ENCODE assay signal across 12 cellular contexts in the genomic region with DNA sequence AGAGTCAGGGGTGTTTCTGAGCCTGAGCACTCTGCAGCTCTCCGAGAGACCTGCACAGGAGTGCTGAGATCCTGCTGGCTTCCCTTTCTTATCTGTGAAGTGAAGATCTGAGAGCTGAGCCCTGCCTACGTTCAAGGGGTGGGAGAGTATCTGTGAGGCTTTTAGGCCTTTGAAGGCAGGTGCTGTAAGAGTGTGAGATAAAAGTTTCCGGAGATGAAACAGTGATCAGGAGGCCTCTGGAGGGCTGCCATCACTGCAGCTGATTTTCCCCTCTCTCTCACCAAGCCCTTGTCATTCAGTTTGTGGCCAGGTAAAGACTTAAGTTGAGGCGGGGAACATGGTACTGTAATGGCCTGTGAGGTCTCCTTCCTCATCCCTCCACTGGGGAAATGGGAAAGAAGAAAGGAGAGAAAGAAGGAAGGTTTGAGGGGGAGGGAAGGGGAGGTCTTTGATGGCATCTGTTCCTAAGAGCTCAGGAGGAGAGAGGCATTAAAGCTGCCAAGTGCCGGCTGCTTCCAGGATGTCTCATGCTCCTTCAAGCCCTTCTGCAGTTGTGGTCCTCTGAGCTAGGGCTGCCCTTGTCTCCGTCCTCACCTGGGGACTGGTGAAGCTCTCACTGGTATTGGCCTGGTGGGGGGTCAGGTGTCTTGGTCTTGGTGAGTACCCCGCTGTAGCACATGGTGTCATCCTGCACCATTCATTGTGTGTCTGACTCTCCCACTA.
DNase-seq lines count a peak whose midpoint lies in the region; ATAC-seq, FAIRE-seq and TF ChIP-seq lines count a peak whose summit lies in the region.
"Had no signal": no experiment of that assay in that cellular context is flagged by ENCODE, and none has a peak within 500 bp of the region (broad histone marks: within the 10 kb centered on the region; RNA-seq: fewer than 3 reads in every experiment).

No MANE protein-coding gene starts in this region.

- peak; percentile 24 for ATAC-seq in GM21447 (IDR thresholded peaks at IDR 0.05; ENCODE audit: unreplicated experiment)
- ATAC-seq in GM23338: no peak
- ATAC-seq in GM21723 (IDR thresholded peaks at IDR 0.05; ENCODE audit: unreplicated experiment): no peak

- H3K27ac ChIP-seq in astrocyte (ENCODE audit: low read depth, low read length): peak overlapping the region; percentile 27
- no peak overlapping the region for H3K27ac ChIP-seq in GM23338 (ENCODE audit: low read depth)

- peaks cover 68% of the 10 kb centered on the region for H3K4me1 Mint-ChIP-seq in activated CD4-positive, alpha-beta memory T cell treated with anti-CD3 and anti-CD28 coated beads for 36 hours (ENCODE audit: low read depth)
- H3K4me1 Mint-ChIP-seq in astrocyte (ENCODE audit: low read depth, unreplicated experiment): peaks cover 2% of the 10 kb centered on the region
- H3K4me1 Mint-ChIP-seq in GM23338: peaks cover 2% of the 10 kb centered on the region; the same call in 2 of the 3 replicates

- FAIRE-seq in astrocyte (lab: Jason Lieb, UNC): no peak
- FAIRE-seq: D721Med had no signal

- intact Hi-C loops in activated CD4-positive, alpha-beta memory T cell treated with anti-CD3 and anti-CD28 coated beads for 36 hours (cut with micrococcal nuclease): loop anchor here (10.0 kb wide), 1 partner anchor 220 kb away; a partner anchor contains a TSS

- H3K27me3 ChIP-seq in astrocyte (ENCODE audit: insufficient read depth, low read length) (no peaks in the 10 kb centered on the region), GM23338 (ENCODE audit: insufficient read depth) (no peaks in the 10 kb centered on the region)

- no peaks in the 10 kb centered on the region for H3F3A ChIP-seq in GM23338 (replicated peaks; ENCODE audit: low read depth)

- H3K4me3 ChIP-seq in astrocyte (ENCODE audit: insufficient read depth, low read depth, low read length): no peak overlapping the region
- no peak overlapping the region for H3K4me3 ChIP-seq in GM23338

- H3K4me2 ChIP-seq in astrocyte (ENCODE audit: low read length) (peak overlapping the region; percentile 26), GM23338 (no peak overlapping the region)

- CTCF ChIA-PET in activated CD4-positive, alpha-beta memory T cell treated with anti-CD3 and anti-CD28 coated beads for 36 hours (lab: Charles Lee): interaction anchor here (0.9 to 3.1 kb wide), 7 partner anchors 13 to 51 kb away, joined by 3 to 12 read pairs (median 4); no protein-coding TSS in a partner anchor

- H2AFZ ChIP-seq in astrocyte (ENCODE audit: low read depth, low read length): no peak overlapping the region
- H2AFZ ChIP-seq in GM23338: no peak overlapping the region

- peak overlapping the region; percentile 14 for H3K9ac ChIP-seq in astrocyte (ENCODE audit: low read length)

- no peaks in the 10 kb centered on the region for H4K20me1 ChIP-seq in astrocyte (ENCODE audit: insufficient read depth, low read length)
- H4K20me1 ChIP-seq in GM23338 (replicated peaks; ENCODE audit: insufficient read depth): no peaks in the 10 kb centered on the region

- no peaks in the 10 kb centered on the region for H3K79me2 ChIP-seq in astrocyte (ENCODE audit: insufficient read depth, low read length)
- no peaks in the 10 kb centered on the region for H3K79me2 ChIP-seq in GM23338 (replicated peaks; ENCODE audit: insufficient read depth)

- peak; percentile 80 for DNase-seq in activated CD4-positive, alpha-beta memory T cell treated with anti-CD3 and anti-CD28 coated beads for 36 hours
- DNase-seq in astrocyte (ENCODE audit: low read depth) (no peak), COLO829 (ENCODE audit: low spot score) (no peak), GM23338 (ENCODE audit: low spot score) (no peak), COLO668 (lab: John Stamatoyannopoulos, UW; ENCODE audit: unreplicated experiment) (no peak)
- peak; percentile 32 to 53 (median 36) for DNase-seq in stimulated activated CD4-positive, alpha-beta T cell treated with anti-CD3 and anti-CD28 coated beads, TNF-alpha, amount 100 ng/mL, for 4 hours (ENCODE audit: low read depth in 3 of 3)
- DNase-seq: T1000 had no signal

- H3K9me2 ChIP-seq in GM23338 (ENCODE audit: insufficient read depth): peaks cover 7% of the 10 kb centered on the region; the same call in 1 of the 2 replicates

- H3K36me3 Mint-ChIP-seq in activated CD4-positive, alpha-beta memory T cell treated with anti-CD3 and anti-CD28 coated beads for 36 hours: peaks cover 3% of the 10 kb centered on the region
- peaks cover 2% of the 10 kb centered on the region for H3K36me3 Mint-ChIP-seq in astrocyte (ENCODE audit: low read depth, unreplicated experiment)
- H3K36me3 Mint-ChIP-seq in GM23338 (ENCODE audit: low read depth): no peaks in the 10 kb centered on the region; the same call in 2 of the 3 replicates
- H3K36me3 Mint-ChIP-seq: IgD-negative memory B cell, mesothelial cell of epicardium had no signal

- POLR2A ChIA-PET in activated CD4-positive, alpha-beta memory T cell treated with anti-CD3 and anti-CD28 coated beads for 36 hours (lab: Charles Lee): interaction anchor here (0.8 to 4.8 kb wide), 11 partner anchors 14 to 142 kb away, joined by 3 to 140 read pairs (median 14); a partner anchor contains a TSS

- H3K9me3 ChIP-seq in astrocyte (ENCODE audit: insufficient read depth, low read depth, low read length): no peaks in the 10 kb centered on the region

- H3K36me3 ChIP-seq in astrocyte (ENCODE audit: insufficient read depth, low read length): no peaks in the 10 kb centered on the region
- H3K36me3 ChIP-seq in GM23338 (ENCODE audit: insufficient read depth): no peaks in the 10 kb centered on the region

- peak overlapping the region; percentile 98 for H3K27ac Mint-ChIP-seq in activated CD4-positive, alpha-beta memory T cell treated with anti-CD3 and anti-CD28 coated beads for 36 hours
- H3K27ac Mint-ChIP-seq in astrocyte (ENCODE audit: unreplicated experiment) (no peak overlapping the region), GM23338 (no peak overlapping the region)
- H3K27ac Mint-ChIP-seq: mesothelial cell of epicardium had no signal

- H3K4me1 ChIP-seq in astrocyte (ENCODE audit: insufficient read depth, low read length): peaks cover 14% of the 10 kb centered on the region
- peaks cover 1% of the 10 kb centered on the region; the same call in 1 of the 2 replicates for H3K4me1 ChIP-seq in GM23338 (ENCODE audit: insufficient read depth)

- peak overlapping the region; percentile 54 for H3K4me3 Mint-ChIP-seq in activated CD4-positive, alpha-beta memory T cell treated with anti-CD3 and anti-CD28 coated beads for 36 hours
- H3K4me3 Mint-ChIP-seq in astrocyte (ENCODE audit: unreplicated experiment) (no peak overlapping the region), GM23338 (no peak overlapping the region)
- H3K4me3 Mint-ChIP-seq: IgD-negative memory B cell, mesothelial cell of epicardium had no signal

- TF ChIP-seq CTCF in astrocyte (IDR thresholded peaks at IDR 0.05; ENCODE audit: insufficient read depth, low read depth, low read length) (no peak), GM23338 (conservative IDR thresholded peaks at IDR 0.05; ENCODE audit: low read depth in 2 of 2) (no peak)

- H3K9me3 Mint-ChIP-seq in activated CD4-positive, alpha-beta memory T cell treated with anti-CD3 and anti-CD28 coated beads for 36 hours: peaks cover 5% of the 10 kb centered on the region
- H3K9me3 Mint-ChIP-seq in astrocyte (ENCODE audit: unreplicated experiment): no peaks in the 10 kb centered on the region
- no peaks in the 10 kb centered on the region for H3K9me3 Mint-ChIP-seq in GM23338
- H3K9me3 Mint-ChIP-seq: mesothelial cell of epicardium had no signal

- H3K27me3 Mint-ChIP-seq in activated CD4-positive, alpha-beta memory T cell treated with anti-CD3 and anti-CD28 coated beads for 36 hours: no peaks in the 10 kb centered on the region
- peaks cover 9% of the 10 kb centered on the region for H3K27me3 Mint-ChIP-seq in astrocyte (ENCODE audit: low read depth, unreplicated experiment)
- H3K27me3 Mint-ChIP-seq in GM23338 (ENCODE audit: insufficient read depth, low read depth, poor library complexity): peaks cover 6% of the 10 kb centered on the region

TF ChIP-seq in GM23338, 12 proteins besides CTCF, POLR2A, EP300 and RAD21 (continues in another document):
- TF ChIP-seq, protein P1, sequence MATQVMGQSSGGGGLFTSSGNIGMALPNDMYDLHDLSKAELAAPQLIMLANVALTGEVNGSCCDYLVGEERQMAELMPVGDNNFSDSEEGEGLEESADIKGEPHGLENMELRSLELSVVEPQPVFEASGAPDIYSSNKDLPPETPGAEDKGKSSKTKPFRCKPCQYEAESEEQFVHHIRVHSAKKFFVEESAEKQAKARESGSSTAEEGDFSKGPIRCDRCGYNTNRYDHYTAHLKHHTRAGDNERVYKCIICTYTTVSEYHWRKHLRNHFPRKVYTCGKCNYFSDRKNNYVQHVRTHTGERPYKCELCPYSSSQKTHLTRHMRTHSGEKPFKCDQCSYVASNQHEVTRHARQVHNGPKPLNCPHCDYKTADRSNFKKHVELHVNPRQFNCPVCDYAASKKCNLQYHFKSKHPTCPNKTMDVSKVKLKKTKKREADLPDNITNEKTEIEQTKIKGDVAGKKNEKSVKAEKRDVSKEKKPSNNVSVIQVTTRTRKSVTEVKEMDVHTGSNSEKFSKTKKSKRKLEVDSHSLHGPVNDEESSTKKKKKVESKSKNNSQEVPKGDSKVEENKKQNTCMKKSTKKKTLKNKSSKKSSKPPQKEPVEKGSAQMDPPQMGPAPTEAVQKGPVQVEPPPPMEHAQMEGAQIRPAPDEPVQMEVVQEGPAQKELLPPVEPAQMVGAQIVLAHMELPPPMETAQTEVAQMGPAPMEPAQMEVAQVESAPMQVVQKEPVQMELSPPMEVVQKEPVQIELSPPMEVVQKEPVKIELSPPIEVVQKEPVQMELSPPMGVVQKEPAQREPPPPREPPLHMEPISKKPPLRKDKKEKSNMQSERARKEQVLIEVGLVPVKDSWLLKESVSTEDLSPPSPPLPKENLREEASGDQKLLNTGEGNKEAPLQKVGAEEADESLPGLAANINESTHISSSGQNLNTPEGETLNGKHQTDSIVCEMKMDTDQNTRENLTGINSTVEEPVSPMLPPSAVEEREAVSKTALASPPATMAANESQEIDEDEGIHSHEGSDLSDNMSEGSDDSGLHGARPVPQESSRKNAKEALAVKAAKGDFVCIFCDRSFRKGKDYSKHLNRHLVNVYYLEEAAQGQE (IDR thresholded peaks at IDR 0.05; ENCODE audit: unreplicated experiment): no peak
- TF ChIP-seq POLR2AphosphoS5 (IDR thresholded peaks at IDR 0.05; ENCODE audit: low read depth) (no peak), EZH2phosphoT487 (IDR thresholded peaks at IDR 0.05; ENCODE audit: unreplicated experiment) (no peak), CREB1 (CRISPR knock-in tag; IDR thresholded peaks at IDR 0.05; ENCODE audit: low read depth) (no peak), JUNB (IDR thresholded peaks at IDR 0.05; ENCODE audit: unreplicated experiment) (no peak)

Comparison
In these comparisons a context has a peak if more than half of its experiments do, and no peak if none do; other contexts are left out.
1. DNase-seq: peak in activated CD4-positive, alpha-beta memory T cell treated with anti-CD3 and anti-CD28 coated beads for 36 hours (single experiment) and stimulated activated CD4-positive, alpha-beta T cell treated with anti-CD3 and anti-CD28 coated beads, TNF-alpha, amount 100 ng/mL, for 4 hours (3 of 3); none in astrocyte (single experiment), COLO829 (single experiment), GM23338 (single experiment) and COLO668 (single experiment).